Comparison of ENCODE assay signal across 8 cellular contexts in genomic region chr7:5396542-5396941, GRCh38.
DNase-seq lines count a peak whose midpoint lies in the region; ATAC-seq and TF ChIP-seq lines count a peak whose summit lies in the region.

No MANE protein-coding gene starts in this region.

- H3K27ac Mint-ChIP-seq in activated naive CD4-positive, alpha-beta T cell treated with anti-CD3 and anti-CD28 coated beads, Interleukin-2, amount 10 ng/mL, durations not matched to agents 7 days and 5 days: peak overlapping the region; percentile 96

- peaks cover 37% of the 10 kb centered on the region for H3K36me3 ChIP-seq in RWPE2 (ENCODE audit: low read depth)

- DNase-seq in NCI-H82 (lab: John Stamatoyannopoulos, UW): peak; percentile 49
- DNase-seq in NCI-H82 treated with DMSO at 0.1 percent for 48 hours (lab: John Stamatoyannopoulos, UW; ENCODE audit: unreplicated experiment): no peak
- DNase-seq in RWPE2 (ENCODE audit: low spot score): no peak
- peak; percentile 79 for DNase-seq in activated naive CD4-positive, alpha-beta T cell treated with anti-CD3 and anti-CD28 coated beads, Interleukin-2, amount 10 ng/mL, durations not matched to agents 7 days and 5 days
- DNase-seq in iPS-NIHi11 (ENCODE audit: low spot score): peak; percentile 22
- DNase-seq in stimulated activated CD8-positive, alpha-beta memory T cell treated with anti-CD3 and anti-CD28 coated beads, Interleukin-12 subunit alpha, Interleukin-12 subunit beta, amount 100 ng/mL, for 24 hours (ENCODE audit: extremely low read depth): peak; percentile 19
- no peak for DNase-seq in LoVo (ENCODE audit: low spot score)

- H3K9me3 ChIP-seq in RWPE2 (ENCODE audit: severe bottlenecking): no peaks in the 10 kb centered on the region

- peak; percentile 62 for TF ChIP-seq CTCF in RWPE2 (IDR thresholded peaks at IDR 0.05; ENCODE audit: poor library complexity, severe bottlenecking)

- peaks cover 18% of the 10 kb centered on the region for H3K36me3 Mint-ChIP-seq in activated naive CD4-positive, alpha-beta T cell treated with anti-CD3 and anti-CD28 coated beads, Interleukin-2, amount 10 ng/mL, durations not matched to agents 7 days and 5 days

- peak overlapping the region; percentile 65 for H3K4me3 ChIP-seq in RWPE2 (ENCODE audit: severe bottlenecking)

- peak; percentile 34 for ATAC-seq in HG03045 (IDR thresholded peaks at IDR 0.05; ENCODE audit: unreplicated experiment)
- peak; percentile 51 for ATAC-seq in RWPE2 (ENCODE audit: low read depth)

- no peaks in the 10 kb centered on the region for H3K27me3 ChIP-seq in RWPE2 (ENCODE audit: insufficient read depth, poor library complexity, severe bottlenecking)

- peak overlapping the region; percentile 82 for H3K4me3 Mint-ChIP-seq in activated naive CD4-positive, alpha-beta T cell treated with anti-CD3 and anti-CD28 coated beads, Interleukin-2, amount 10 ng/mL, durations not matched to agents 7 days and 5 days

- peak overlapping the region; percentile 79 for H3K27ac ChIP-seq in RWPE2 (ENCODE audit: poor library complexity, severe bottlenecking)

- no peaks in the 10 kb centered on the region for H3K9me3 Mint-ChIP-seq in activated naive CD4-positive, alpha-beta T cell treated with anti-CD3 and anti-CD28 coated beads, Interleukin-2, amount 10 ng/mL, durations not matched to agents 7 days and 5 days

- H3K4me1 ChIP-seq in RWPE2 (ENCODE audit: insufficient read depth, poor library complexity, severe bottlenecking): no peaks in the 10 kb centered on the region

- CTCF ChIA-PET in activated naive CD4-positive, alpha-beta T cell treated with anti-CD3 and anti-CD28 coated beads, Interleukin-2, amount 10 ng/mL, durations not matched to agents 7 days and 5 days (lab: Charles Lee): interaction anchor here (0.5 to 2.3 kb wide), 13 partner anchors 12 to 278 kb away, joined by 3 to 17 read pairs (median 5); no protein-coding TSS in a partner anchor

- H3K4me1 Mint-ChIP-seq in activated naive CD4-positive, alpha-beta T cell treated with anti-CD3 and anti-CD28 coated beads, Interleukin-2, amount 10 ng/mL, durations not matched to agents 7 days and 5 days: peaks cover 53% of the 10 kb centered on the region

- peaks cover 6% of the 10 kb centered on the region for H3K27me3 Mint-ChIP-seq in activated naive CD4-positive, alpha-beta T cell treated with anti-CD3 and anti-CD28 coated beads, Interleukin-2, amount 10 ng/mL, durations not matched to agents 7 days and 5 days

Comparison
In these comparisons a context has a peak if more than half of its experiments do, and no peak if none do; other contexts are left out.
1. DNase-seq: peak in NCI-H82 (single experiment), activated naive CD4-positive, alpha-beta T cell treated with anti-CD3 and anti-CD28 coated beads, Interleukin-2, amount 10 ng/mL, durations not matched to agents 7 days and 5 days (single experiment), iPS-NIHi11 (single experiment) and stimulated activated CD8-positive, alpha-beta memory T cell treated with anti-CD3 and anti-CD28 coated beads, Interleukin-12 subunit alpha, Interleukin-12 subunit beta, amount 100 ng/mL, for 24 hours (single experiment); none in NCI-H82 treated with DMSO at 0.1 percent for 48 hours (single experiment), RWPE2 (single experiment) and LoVo (single experiment).